9 cellular contexts compared by ENCODE assay signal in genomic region chr5:119255571-119256356, GRCh38.
DNase-seq lines count a peak whose midpoint lies in the region; ATAC-seq and TF ChIP-seq lines count a peak whose summit lies in the region.
"Had no signal": no experiment of that assay in that cellular context is flagged by ENCODE, and none has a peak within 500 bp of the region (broad histone marks: within the 10 kb centered on the region; RNA-seq: fewer than 3 reads in every experiment).

No MANE protein-coding gene starts in this region.

- H3K36me3 Mint-ChIP-seq in endothelial cell (ENCODE audit: low read depth, unreplicated experiment) = no peaks in the 10 kb centered on the region

- no peaks in the 10 kb centered on the region for H4K20me1 ChIP-seq in HCT116 (ENCODE audit: insufficient read depth)

- H3K27me3 ChIP-seq in HCT116 (ENCODE audit: insufficient read depth, low read length) (no peaks in the 10 kb centered on the region), RWPE2 (ENCODE audit: insufficient read depth, poor library complexity, severe bottlenecking) (no peaks in the 10 kb centered on the region), iPS DF 6.9 (ENCODE audit: control insufficient read depth, insufficient read depth, low read length) (no peaks in the 10 kb centered on the region), ovary (no peaks in the 10 kb centered on the region)

- DNase-seq in D341Med (ENCODE audit: low spot score) = peak; percentile 34
- peak; percentile 19 for DNase-seq in HCT116 (ENCODE audit: low read depth, low spot score)
- DNase-seq in RWPE2 (ENCODE audit: low spot score) = no peak
- peak; percentile 58 for DNase-seq in iPS DF 6.9 (ENCODE audit: low read depth, low spot score)
- DNase-seq in ovary = no peak
- DNase-seq in endothelial cell (ENCODE audit: low spot score) = no peak
- DNase-seq: effector memory CD4-positive, alpha-beta T cell had no signal

- H3K4me1 Mint-ChIP-seq in endothelial cell (ENCODE audit: unreplicated experiment) = no peaks in the 10 kb centered on the region

- TF ChIP-seq RAD21 in HCT116 (IDR thresholded peaks at IDR 0.05; ENCODE audit: low read depth) = peak; percentile 58

- no peak for TF ChIP-seq EP300 in ovary (IDR thresholded peaks at IDR 0.05)

- intact Hi-C loops in HCT116 (cut with micrococcal nuclease) (no loop called here), ovary (cut with DNase I) (no loop called here)

- H3K79me2 ChIP-seq in HCT116 (ENCODE audit: insufficient read depth, low read length) = no peaks in the 10 kb centered on the region

- H3K9me2 ChIP-seq in HCT116 (ENCODE audit: insufficient read depth) = no peaks in the 10 kb centered on the region

- peaks cover 2% of the 10 kb centered on the region for H3K27me3 Mint-ChIP-seq in endothelial cell (ENCODE audit: unreplicated experiment)

- no peak overlapping the region for H3K9ac ChIP-seq in HCT116 (ENCODE audit: low read length)

- 0 out of 4 replicates have a peak, but pooled peaks cover 0 to 3% of the 10 kb centered on the region in 2 experiments for H3K9me3 ChIP-seq in HCT116 (ENCODE audit: control insufficient read depth in 1 of 2, insufficient read depth in 1 of 2, low read depth in 1 of 2, low read length in 2 of 2)
- peaks cover 10% of the 10 kb centered on the region for H3K9me3 ChIP-seq in RWPE2 (ENCODE audit: severe bottlenecking)
- H3K9me3 ChIP-seq in iPS DF 6.9 (ENCODE audit: control insufficient read depth, insufficient read depth, low read length) = no peaks in the 10 kb centered on the region
- no peaks in the 10 kb centered on the region for H3K9me3 ChIP-seq in ovary

- TF ChIP-seq CTCF in HCT116 (IDR thresholded peaks at IDR 0.05 in 2 of 3, conservative IDR thresholded peaks at IDR 0.05 in 1 of 3; ENCODE audit: borderline replicate concordance in 1 of 3, insufficient read depth in 1 of 3, low read depth in 2 of 3, low read length in 2 of 3) = peak; percentile 36 to 48 (median 43); a peak in 4 of 6 replicates
- TF ChIP-seq CTCF in RWPE2 (IDR thresholded peaks at IDR 0.05; ENCODE audit: poor library complexity, severe bottlenecking) = no peak
- TF ChIP-seq CTCF in ovary (IDR thresholded peaks at IDR 0.05) = no peak
- no peak for TF ChIP-seq CTCF in endothelial cell (IDR thresholded peaks at IDR 0.05; ENCODE audit: unreplicated experiment)

- CTCF ChIA-PET in HCT116 (lab: Charles Lee) = interaction anchor here (1.6 to 1.7 kb wide), 2 partner anchors 12 to 268 kb away, joined by 5 to 8 read pairs; partner anchors contain the start of gene DTWD2

- POLR2A ChIA-PET in HCT116 (lab: Charles Lee) = interaction anchor here (2.0 kb wide), 1 partner anchor 13 kb away, joined by 5 read pairs; no protein-coding TSS in a partner anchor

- ATAC-seq in HCT116 (peak; percentile 86), RWPE2 (ENCODE audit: low read depth) (peak; percentile 56), GM21381 (IDR thresholded peaks at IDR 0.05; ENCODE audit: unreplicated experiment) (no peak), HG03097 (IDR thresholded peaks at IDR 0.05; ENCODE audit: low FRiP score, unreplicated experiment) (no peak)

- TF ChIP-seq POLR2A in HCT116 (IDR thresholded peaks at IDR 0.05; ENCODE audit: borderline replicate concordance, extremely low read depth, insufficient read depth, insufficient read length) (no peak), ovary (IDR thresholded peaks at IDR 0.05) (no peak)

- WGBS in iPS DF 6.9 (ENCODE audit: insufficient coverage, insufficient read length) = no CpG with 5 or more reads among the region's 5 CpGs
- 91 to 98% (median 97%) methylated on average over 5 of the region's 5 CpGs for WGBS in ovary, 3 donors

- no peak overlapping the region for H3K27ac Mint-ChIP-seq in endothelial cell (ENCODE audit: unreplicated experiment)

- peaks cover 11% of the 10 kb centered on the region for H3K9me3 Mint-ChIP-seq in endothelial cell (ENCODE audit: unreplicated experiment)

- no peak overlapping the region for H3K4me3 Mint-ChIP-seq in endothelial cell (ENCODE audit: unreplicated experiment)

- peaks cover 2 to 9% of the 10 kb centered on the region in 2 experiments; a peak in 3 of 4 replicates for H3K4me1 ChIP-seq in HCT116 (ENCODE audit: control insufficient read depth in 1 of 2, insufficient read depth in 2 of 2, low read length in 2 of 2)
- H3K4me1 ChIP-seq in RWPE2 (ENCODE audit: insufficient read depth, poor library complexity, severe bottlenecking) = no peaks in the 10 kb centered on the region
- no peaks in the 10 kb centered on the region for H3K4me1 ChIP-seq in iPS DF 6.9 (ENCODE audit: control insufficient read depth, insufficient read depth, low read length)
- no peaks in the 10 kb centered on the region for H3K4me1 ChIP-seq in ovary (ENCODE audit: insufficient read depth)

- no peak overlapping the region for H3K27ac ChIP-seq in HCT116 (ENCODE audit: low read depth, low read length)
- H3K27ac ChIP-seq in RWPE2 (ENCODE audit: poor library complexity, severe bottlenecking) = no peak overlapping the region
- no peak overlapping the region for H3K27ac ChIP-seq in iPS DF 6.9 (ENCODE audit: low read length)
- no peak overlapping the region for H3K27ac ChIP-seq in ovary

- H3K4me2 ChIP-seq in HCT116 (ENCODE audit: low read length) = no peak overlapping the region

- no TSS peak for BruUV-seq in HCT116 (replicated peaks; lab: Mats Ljungman, UMichigan)

- H3K36me3 ChIP-seq in HCT116 (ENCODE audit: control insufficient read depth in 1 of 2, insufficient read depth in 2 of 2, low read length in 2 of 2) = no peaks in the 10 kb centered on the region
- H3K36me3 ChIP-seq in RWPE2 (ENCODE audit: low read depth) = no peaks in the 10 kb centered on the region
- no peaks in the 10 kb centered on the region for H3K36me3 ChIP-seq in iPS DF 6.9 (ENCODE audit: control insufficient read depth, insufficient read depth, low read length)
- H3K36me3 ChIP-seq in ovary = no peaks in the 10 kb centered on the region

- H3K4me3 ChIP-seq in HCT116 (replicated peaks in 1 of 2; ENCODE audit: low read depth in 1 of 2, low read length in 2 of 2) (no peak overlapping the region), RWPE2 (ENCODE audit: severe bottlenecking) (no peak overlapping the region), iPS DF 6.9 (ENCODE audit: low read length) (no peak overlapping the region), ovary (no peak overlapping the region)

- no peak overlapping the region for H2AFZ ChIP-seq in HCT116 (ENCODE audit: low read depth, low read length, poor library complexity, severe bottlenecking)

- RAD21 ChIA-PET in HCT116 (lab: Charles Lee; ENCODE audit: low non-redundant PET in 1 of 2, low total read pairs in 2 of 2, uncharacterized antibody in 2 of 2, unreplicated experiment in 2 of 2) = no interaction called here

TF ChIP-seq in HCT116, 20 proteins besides CTCF, POLR2A, EP300 and RAD21 (continues in another document):
- TF ChIP-seq EGR1 (IDR thresholded peaks at IDR 0.05; ENCODE audit: low read depth) (no peak), SRF (IDR thresholded peaks at IDR 0.05; ENCODE audit: low read depth) (no peak), FOSL1 (IDR thresholded peaks at IDR 0.05; ENCODE audit: low read depth) (no peak), EZH2 (IDR thresholded peaks at IDR 0.05) (no peak), TCF7L2 (IDR thresholded peaks at IDR 0.05; ENCODE audit: borderline replicate concordance, extremely low read depth, insufficient read depth, insufficient read length) (no peak), JUND (IDR thresholded peaks at IDR 0.05) (no peak), CBX3 (IDR thresholded peaks at IDR 0.05; ENCODE audit: low read depth) (no peak), ZFX (IDR thresholded peaks at IDR 0.05) (no peak), ZNF274 (IDR thresholded peaks at IDR 0.05; ENCODE audit: low read depth, low read length) (no peak), YY1 (IDR thresholded peaks at IDR 0.05; ENCODE audit: extremely low read depth, insufficient replicate concordance, low read depth, low read length) (no peak)
- TF ChIP-seq, protein P1, sequence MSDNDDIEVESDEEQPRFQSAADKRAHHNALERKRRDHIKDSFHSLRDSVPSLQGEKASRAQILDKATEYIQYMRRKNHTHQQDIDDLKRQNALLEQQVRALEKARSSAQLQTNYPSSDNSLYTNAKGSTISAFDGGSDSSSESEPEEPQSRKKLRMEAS (IDR thresholded peaks at IDR 0.05) = no peak
- TF ChIP-seq, protein P2, sequence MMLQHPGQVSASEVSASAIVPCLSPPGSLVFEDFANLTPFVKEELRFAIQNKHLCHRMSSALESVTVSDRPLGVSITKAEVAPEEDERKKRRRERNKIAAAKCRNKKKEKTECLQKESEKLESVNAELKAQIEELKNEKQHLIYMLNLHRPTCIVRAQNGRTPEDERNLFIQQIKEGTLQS (IDR thresholded peaks at IDR 0.05) = no peak
- TF ChIP-seq, protein P3, sequence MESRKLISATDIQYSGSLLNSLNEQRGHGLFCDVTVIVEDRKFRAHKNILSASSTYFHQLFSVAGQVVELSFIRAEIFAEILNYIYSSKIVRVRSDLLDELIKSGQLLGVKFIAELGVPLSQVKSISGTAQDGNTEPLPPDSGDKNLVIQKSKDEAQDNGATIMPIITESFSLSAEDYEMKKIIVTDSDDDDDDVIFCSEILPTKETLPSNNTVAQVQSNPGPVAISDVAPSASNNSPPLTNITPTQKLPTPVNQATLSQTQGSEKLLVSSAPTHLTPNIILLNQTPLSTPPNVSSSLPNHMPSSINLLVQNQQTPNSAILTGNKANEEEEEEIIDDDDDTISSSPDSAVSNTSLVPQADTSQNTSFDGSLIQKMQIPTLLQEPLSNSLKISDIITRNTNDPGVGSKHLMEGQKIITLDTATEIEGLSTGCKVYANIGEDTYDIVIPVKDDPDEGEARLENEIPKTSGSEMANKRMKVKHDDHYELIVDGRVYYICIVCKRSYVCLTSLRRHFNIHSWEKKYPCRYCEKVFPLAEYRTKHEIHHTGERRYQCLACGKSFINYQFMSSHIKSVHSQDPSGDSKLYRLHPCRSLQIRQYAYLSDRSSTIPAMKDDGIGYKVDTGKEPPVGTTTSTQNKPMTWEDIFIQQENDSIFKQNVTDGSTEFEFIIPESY (IDR thresholded peaks at IDR 0.05; ENCODE audit: extremely low read depth, insufficient replicate concordance, low read length) = no peak

Comparison
In these comparisons a context has a peak if more than half of its experiments do, and no peak if none do; other contexts are left out.
1. DNase-seq: peak in D341Med (single experiment), HCT116 (single experiment) and iPS DF 6.9 (single experiment); none in RWPE2 (single experiment), ovary (0 of 5) and endothelial cell (single experiment).
2. ATAC-seq: peak in HCT116 (single experiment) and RWPE2 (single experiment); none in GM21381 (single experiment) and HG03097 (single experiment).
3. CTCF ChIP-seq: peak in HCT116 (3 of 3); none in RWPE2 (single experiment), ovary (0 of 3) and endothelial cell (single experiment).